In the genomic region with DNA sequence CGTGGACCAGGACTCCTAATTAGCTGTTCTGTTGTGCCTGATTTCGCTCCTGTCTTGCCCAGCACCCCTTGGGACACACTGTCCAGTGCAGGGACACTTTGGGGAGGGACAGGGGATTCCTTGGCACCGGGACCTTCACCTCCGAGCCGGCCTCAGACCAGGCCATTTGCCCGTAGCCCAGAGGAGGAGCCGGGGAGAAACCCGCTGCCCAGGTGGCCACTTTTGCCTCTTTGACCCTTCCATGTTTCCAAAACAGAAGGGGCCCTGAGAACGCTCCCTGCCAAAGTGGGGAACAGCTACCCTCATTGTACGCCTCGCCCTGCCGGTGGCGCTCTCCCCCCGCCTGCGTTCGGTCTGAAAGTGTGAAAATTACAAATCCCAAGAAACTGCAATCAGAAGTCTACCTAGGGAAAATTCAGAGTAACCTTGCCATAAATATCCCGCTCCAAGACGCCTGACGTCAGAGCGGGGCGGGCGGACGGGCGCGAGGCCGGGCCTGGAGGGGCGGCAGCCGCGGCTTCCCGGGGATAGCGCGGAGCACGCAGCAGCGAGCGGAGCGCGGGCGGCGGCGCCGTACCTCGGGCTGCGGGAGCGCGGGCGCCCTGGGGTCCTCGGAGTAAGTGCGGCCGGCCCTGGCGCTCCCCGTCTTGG, we compare ENCODE assay signal across 9 cellular contexts. TPM values are rescaled to one million over a fixed set of nuclear protein-coding genes. Genes with fewer than 3 reads are reported as not detected.
A peak's percentile ranks its signal among the peaks of the same experiment; 100 is the strongest.
DNase-seq lines count a peak whose midpoint lies in the region; FAIRE-seq and TF ChIP-seq lines count a peak whose summit lies in the region.
"Had no signal": no experiment of that assay in that cellular context is flagged by ENCODE, and none has a peak within 500 bp of the region (broad histone marks: within the 10 kb centered on the region; RNA-seq: fewer than 3 reads in every experiment).

A gene (plus strand): TSS at position 527 of the 651 bp plus-strand sequence. CDS start 63,927 bp downstream, outside the sequence.

- POLR2A ChIA-PET in AG04450 (lab: Yijun Ruan, JAX) (interaction anchor here (0.6 to 1.3 kb wide), 2 partner anchors 44 to 90 kb away, joined by 3 read pairs; no protein-coding TSS in a partner anchor), H1 (lab: Charles Lee; ENCODE audit: partially characterized antibody) (interaction anchor here (1.3 kb wide), 1 partner anchor 16 kb away, joined by 3 read pairs; no protein-coding TSS in a partner anchor)

- H3K4ac ChIP-seq in H1 (replicated peaks; ENCODE audit: insufficient read length, low read depth, low read length): no peak within 1 kb of the TSS

- H3K23me2 ChIP-seq in H1 (ENCODE audit: low read depth, low read length): peaks cover 4% of the 10 kb centered on the region

- H3K56ac ChIP-seq in H1 (replicated peaks; ENCODE audit: insufficient read length, low read depth, low read length): no peak within 1 kb of the TSS

- H2BK20ac ChIP-seq in H1 (ENCODE audit: low read length): 0 out of 2 replicates have a peak within 1 kb of the TSS, but pooled peaks have one; percentile 43

- H2BK5ac ChIP-seq in H1 (ENCODE audit: low read depth, low read length): no peak within 1 kb of the TSS; the same call in 1 of the 2 replicates

- H3K79me2 ChIP-seq in H1 (ENCODE audit: control insufficient read depth in 1 of 2, insufficient read depth in 2 of 2, low read length in 2 of 2): no peaks in the 10 kb centered on the region

- H3K9me3 ChIP-seq in AG04450 (ENCODE audit: control insufficient read depth, insufficient read depth, low read length) (no peaks in the 10 kb centered on the region; the same call in 1 of the 2 replicates), H1 (ENCODE audit: insufficient read depth in 2 of 2, low read depth in 1 of 2, low read length in 1 of 2) (no peaks in the 10 kb centered on the region), thymus (ENCODE audit: control insufficient read depth) (no peaks in the 10 kb centered on the region)

- WGBS in H1 (ENCODE audit: extremely low coverage in 1 of 2, insufficient coverage in 1 of 2, insufficient read length in 1 of 2, insufficient replicate concordance in 2 of 2, low coverage in 1 of 2, low lambda C conversion rate in 2 of 2, missing lambda C conversion rate in 1 of 2), 2 experiments: 9% methylated on average over 38 of the region's 51 CpGs; no CpG with 5 or more reads in 1 of the 2 experiments
- 7% methylated on average over 51 of the region's 51 CpGs for WGBS in thymus

- H2AK5ac ChIP-seq in H1 (ENCODE audit: low read depth, low read length): no peak within 1 kb of the TSS

- peak within 1 kb of the TSS; percentile 89; the same call in 1 of the 2 replicates for H2AFZ ChIP-seq in H1 (ENCODE audit: low read length)

- H4K5ac ChIP-seq in H1 (ENCODE audit: insufficient read length, low read depth, low read length): no peak within 1 kb of the TSS

- no peak within 1 kb of the TSS for H3K23ac ChIP-seq in H1 (ENCODE audit: insufficient read length)

- H3K36me3 ChIP-seq in H1 (ENCODE audit: control insufficient read depth in 2 of 4, insufficient read depth in 4 of 4, low read length in 3 of 4): no peaks in the 10 kb centered on the region
- no peaks in the 10 kb centered on the region for H3K36me3 ChIP-seq in thymus (ENCODE audit: control insufficient read depth, insufficient read depth)

- H2BK120ac ChIP-seq in H1 (replicated peaks; ENCODE audit: low read depth, low read length): no peak within 1 kb of the TSS

- H3K14ac ChIP-seq in H1 (ENCODE audit: insufficient read length): no peak within 1 kb of the TSS

- peak within 1 kb of the TSS; percentile 76; the same call in 1 of the 2 replicates for H4K8ac ChIP-seq in H1 (ENCODE audit: extremely low read depth, insufficient read depth, low read length)

- DNase-seq in AG04450 (ENCODE audit: low read depth, low spot score) (no peak), M059J (ENCODE audit: low read depth) (peak; percentile 34), H1 (ENCODE audit: low read depth in 1 of 2, low spot score in 2 of 2) (peak in 1 of 2 experiments; percentile 75), medulla oblongata (ENCODE audit: extremely low spot score) (peak; percentile 70), inferior parietal cortex (ENCODE audit: extremely low spot score) (no peak)
- no peak for DNase-seq in activated CD8-positive, alpha-beta memory T cell treated with anti-CD3 and anti-CD28 coated beads, Interleukin-2, amount 50 U/mL, for 4 hours
- no peak for DNase-seq in activated CD4-positive, alpha-beta T cell treated with anti-CD3 and anti-CD28 coated beads for 4 hours

- peak within 1 kb of the TSS; percentile 57 for H3K4me3 ChIP-seq in AG04450 (ENCODE audit: low read depth, low read length)
- peak within 1 kb of the TSS; percentile 27 to 69 (median 59) for H3K4me3 ChIP-seq in H1 (ENCODE audit: extremely low read depth in 1 of 4, insufficient read depth in 2 of 4, low read depth in 3 of 4, low read length in 4 of 4)
- H3K4me3 ChIP-seq in thymus (ENCODE audit: low read length): no peak within 1 kb of the TSS
- H3K4me3 ChIP-seq: GM12878 had no signal

- peak within 1 kb of the TSS in 1 of 4 experiments; percentile 13; a peak in 2 of 7 replicates for H3K9ac ChIP-seq in H1 (replicated peaks in 1 of 4; ENCODE audit: extremely low read depth in 1 of 4, low read depth in 3 of 4, low read length in 3 of 4)

- H2BK12ac ChIP-seq in H1 (ENCODE audit: low read depth, low read length): peak within 1 kb of the TSS; percentile 77; the same call in 1 of the 2 replicates

- H3K4me1 ChIP-seq in H1 (replicated peaks in 1 of 4; ENCODE audit: control insufficient read depth in 3 of 4, insufficient read depth in 4 of 4, low read length in 3 of 4) (peaks cover 0 to 9% (median 2%) of the 10 kb centered on the region in 4 experiments; a peak in 5 of 7 replicates), thymus (ENCODE audit: control insufficient read depth, insufficient read depth, low read length) (no peaks in the 10 kb centered on the region)

- TF ChIP-seq EP300 in H1 (IDR thresholded peaks at IDR 0.05; ENCODE audit: borderline replicate concordance in 1 of 2, low read depth in 2 of 2, low read length in 2 of 2): no peak

- H3K27ac ChIP-seq in AG04450 (ENCODE audit: low read depth, low read length) (no peak within 1 kb of the TSS), H1 (ENCODE audit: low read depth, low read length) (no peak within 1 kb of the TSS), thymus (ENCODE audit: low read depth) (peak within 1 kb of the TSS; percentile 13)

- peak; percentile 23 to 38; a peak in 1 of 4 replicates for TF ChIP-seq RAD21 in H1 (IDR thresholded peaks at IDR 0.05 in 1 of 2, conservative IDR thresholded peaks at IDR 0.05 in 1 of 2; ENCODE audit: low read depth in 2 of 2, low read length in 2 of 2)

- TF ChIP-seq CTCF in AG04450 (IDR thresholded peaks at IDR 0.05; ENCODE audit: low read depth, low read length): 0 out of 2 replicates have a peak, but pooled peaks have one; percentile 18
- TF ChIP-seq CTCF in H1 (IDR thresholded peaks at IDR 0.05; ENCODE audit: control extremely low read depth in 1 of 3, insufficient read depth in 1 of 3, low read depth in 1 of 3, low read length in 3 of 3): peak; percentile 10 to 37 (median 17); a peak in 3 of 4 replicates

- no peaks in the 10 kb centered on the region for H3K79me1 ChIP-seq in H1 (ENCODE audit: low read depth, low read length)

- H3K4me2 ChIP-seq in H1 (ENCODE audit: insufficient read depth in 1 of 2, low read depth in 2 of 2, low read length in 2 of 2): peak within 1 kb of the TSS; percentile 62 to 86

- H2BK15ac ChIP-seq in H1 (ENCODE audit: low read length): no peak within 1 kb of the TSS; the same call in 1 of the 2 replicates

- CTCF ChIA-PET in AG04450 (lab: Charles Lee): interaction anchor here (0.6 to 2.0 kb wide), 11 partner anchors 10 to 442 kb away, joined by 3 to 9 read pairs (median 4); no protein-coding TSS in a partner anchor
- CTCF ChIA-PET in H1 (lab: Charles Lee; ENCODE audit: partially characterized antibody): interaction anchor here (0.6 to 4.0 kb wide), 15 partner anchors 8 to 1176 kb away, joined by 3 to 17 read pairs (median 4); no protein-coding TSS in a partner anchor

- peak within 1 kb of the TSS; percentile 51 for H3K18ac ChIP-seq in H1 (ENCODE audit: extremely low read depth, low read length)

- peak within 1 kb of the TSS; percentile 25 for H4K91ac ChIP-seq in H1 (replicated peaks; ENCODE audit: insufficient read length, low read length)

- H3K27me3 ChIP-seq in AG04450 (ENCODE audit: control insufficient read depth, insufficient read depth, low read length): peaks cover 26% of the 10 kb centered on the region
- H3K27me3 ChIP-seq in H1 (replicated peaks in 1 of 4; ENCODE audit: control insufficient read depth in 3 of 4, extremely low read depth in 1 of 4, insufficient read depth in 3 of 4, low read length in 3 of 4): peaks cover 0 to 17% (median 15%) of the 10 kb centered on the region in 4 experiments; a peak in 6 of 7 replicates
- peaks cover 37% of the 10 kb centered on the region for H3K27me3 ChIP-seq in thymus (ENCODE audit: control insufficient read depth, insufficient read depth)

- FAIRE-seq in H1 (lab: Jason Lieb, UNC): no peak
- FAIRE-seq: GM12878 had no signal

- 0 out of 3 replicates have a peak, but pooled peaks of 1 of the 2 experiments have one; percentile 21 for TF ChIP-seq POLR2A in H1 (IDR thresholded peaks at IDR 0.05; ENCODE audit: control extremely low read depth in 1 of 2, low read depth in 2 of 2, low read length in 2 of 2)

- H4K20me1 ChIP-seq in H1 (replicated peaks in 1 of 2; ENCODE audit: control insufficient read depth in 1 of 2, insufficient read depth in 2 of 2, low read length in 2 of 2): no peaks in the 10 kb centered on the region

TF ChIP-seq in H1, 55 proteins besides CTCF, POLR2A, EP300 and RAD21 (continues in another document):
- TF ChIP-seq JUN (IDR thresholded peaks at IDR 0.05; ENCODE audit: low read depth, low read length) (no peak), CREB1 (IDR thresholded peaks at IDR 0.05) (peak; percentile 66)
- TF ChIP-seq, protein P1, sequence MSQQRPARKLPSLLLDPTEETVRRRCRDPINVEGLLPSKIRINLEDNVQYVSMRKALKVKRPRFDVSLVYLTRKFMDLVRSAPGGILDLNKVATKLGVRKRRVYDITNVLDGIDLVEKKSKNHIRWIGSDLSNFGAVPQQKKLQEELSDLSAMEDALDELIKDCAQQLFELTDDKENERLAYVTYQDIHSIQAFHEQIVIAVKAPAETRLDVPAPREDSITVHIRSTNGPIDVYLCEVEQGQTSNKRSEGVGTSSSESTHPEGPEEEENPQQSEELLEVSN (IDR thresholded peaks at IDR 0.05): no peak

RNA-seq across cellular contexts. Expression of the gene that starts here (rescaled TPM):
- 2.9 and 3.5 TPM in 2 replicates for polyA plus RNA-seq in AG04450 (2011; rRNA removed)
- 3.7 and 4.5 TPM in 2 replicates for polyA minus RNA-seq in AG04450 (2011; rRNA and poly(A)+ RNA removed)
- total RNA-seq in M059J (2014; rRNA removed; shearing (Covaris generic)): 0.39 and 1.3 TPM in 2 replicates
- 2.9 TPM in 2 replicates for total RNA-seq in H1 (2021; fragmentation: NEBNext Ultra II Directional; extraction: Animal tissue kit (Norgen Biotek cat#: 25700))
- polyA plus RNA-seq in H1 (2011; rRNA removed): 1.5 and 1.8 TPM in 2 replicates
- 1.7 TPM for polyA plus RNA-seq in H1 (2011; cell fraction: cytosol; rRNA removed)
- polyA plus RNA-seq in H1 (2011; cell fraction: nucleus; rRNA removed): 4.1 TPM
- 1.9 to 3.0 TPM (median 2.1 TPM) in 4 replicates for polyA plus RNA-seq in H1 (2012, experiment 1 of 2)
- polyA plus RNA-seq in H1 (2012, experiment 2 of 2): 1.1 TPM
- 2.1 TPM for polyA plus RNA-seq in H1 (2013, experiment 1 of 2)
- polyA plus RNA-seq in H1 (2013, experiment 2 of 2): 1.7 TPM
- polyA minus RNA-seq in H1 (2011; rRNA and poly(A)+ RNA removed): 3.6 and 3.9 TPM in 2 replicates
- polyA minus RNA-seq in H1 (2011; cell fraction: cytosol; rRNA and poly(A)+ RNA removed): 1.1 TPM
- polyA minus RNA-seq in H1 (2011; cell fraction: nucleus; rRNA and poly(A)+ RNA removed): 2.8 TPM
- polyA plus RNA-seq in thymus: 4.2 TPM

Comparison
In these comparisons a context has a peak if more than half of its experiments do, and no peak if none do; other contexts are left out.
1. DNase-seq: peak in M059J (single experiment) and medulla oblongata (single experiment); none in AG04450 (single experiment), inferior parietal cortex (single experiment), activated CD8-positive, alpha-beta memory T cell treated with anti-CD3 and anti-CD28 coated beads, Interleukin-2, amount 50 U/mL, for 4 hours (single experiment) and activated CD4-positive, alpha-beta T cell treated with anti-CD3 and anti-CD28 coated beads for 4 hours (0 of 2).